21 cellular contexts compared by ENCODE assay signal in genomic region chr6:145954985-145955384, GRCh38.
"Had no signal": no experiment of that assay in that cellular context is flagged by ENCODE, and none has a peak within 500 bp of the region (broad histone marks: within the 10 kb centered on the region; RNA-seq: fewer than 3 reads in every experiment).

No MANE protein-coding gene starts in this region.

- H3K4me1 ChIP-seq: Peyer's patch had no signal

- ATAC-seq: PC-3, Right ventricle myocardium inferior had no signal

- H3K27ac ChIP-seq: Peyer's patch, SJSA1, SK-N-MC had no signal

- H3K9me3 ChIP-seq: Peyer's patch, SJSA1 had no signal

- H3K4me3 ChIP-seq: MG63, Peyer's patch, SJSA1, SK-N-MC had no signal

- H3K27me3 ChIP-seq: MG63, Peyer's patch, SJSA1 had no signal

- DNase-seq: Karpas-422, KG1, MG63, NCI-H1092, NCI-H1105 treated with DMSO at 0.1 percent for 48 hours, NCI-H1417 treated with DMSO at 0.1 percent for 48 hours, NCI-H146, NCI-H1694 treated with DMSO at 0.1 percent for 48 hours, NCI-H1930, NCI-H2081, NCI-H2107, NCI-H2227 treated with DMSO at 0.1 percent for 48 hours, NCI-H524, NCI-H526 treated with DMSO at 0.1 percent for 48 hours, NCI-H748 treated with DMSO at 0.1 percent for 48 hours, PC-3, Peyer's patch, SIG-M5 had no signal
